Comparison of ENCODE assay signal across 8 cellular contexts in the genomic region with DNA sequence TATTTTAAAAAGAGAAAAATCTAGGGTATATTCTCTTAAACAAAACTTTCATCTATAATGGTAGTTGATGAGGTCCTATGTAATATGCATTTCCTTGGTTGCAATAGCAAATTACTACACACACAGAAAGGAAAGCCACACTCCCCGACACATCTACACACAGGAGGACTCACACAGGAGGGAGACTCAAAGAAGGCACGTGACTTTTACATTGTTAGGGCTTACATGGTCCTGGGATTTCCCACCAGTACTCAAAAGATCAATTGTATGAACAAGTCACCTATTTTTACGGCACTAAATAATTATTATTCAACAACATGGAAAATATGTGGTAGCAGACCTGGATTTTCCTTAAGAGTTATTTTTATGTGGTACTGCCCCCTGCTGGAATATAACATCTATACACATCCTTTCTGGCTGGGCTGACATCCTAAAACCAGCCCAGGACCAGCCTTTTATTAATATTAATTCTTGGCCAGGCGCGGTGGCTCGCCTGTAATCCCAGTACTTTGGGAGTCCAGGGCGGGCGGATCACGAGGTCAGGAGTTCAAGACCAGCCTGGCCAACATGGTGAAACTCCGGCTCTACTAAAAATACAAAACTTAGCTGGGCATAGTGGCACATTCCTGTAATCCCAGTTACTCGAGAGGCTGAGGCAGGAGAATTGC. TPM values are rescaled to one million over a fixed set of nuclear protein-coding genes. Genes with fewer than 3 reads are reported as not detected.
A peak's percentile ranks its signal among the peaks of the same experiment; 100 is the strongest.
DNase-seq lines count a peak whose midpoint lies in the region; ATAC-seq and TF ChIP-seq lines count a peak whose summit lies in the region.

No MANE protein-coding gene starts in this region.

- no peak for TF ChIP-seq EP300 in upper lobe of left lung (IDR thresholded peaks at IDR 0.05)

- H3K27me3 ChIP-seq in HCT116 (ENCODE audit: insufficient read depth, low read length) (no peaks in the 10 kb centered on the region; the same call in 1 of the 2 replicates), breast epithelium (no peaks in the 10 kb centered on the region), upper lobe of left lung (no peaks in the 10 kb centered on the region)
- no peaks in the 10 kb centered on the region for H3K27me3 ChIP-seq in effector memory CD4-positive, alpha-beta T cell (replicated peaks; ENCODE audit: control insufficient read depth, insufficient read depth, low read length, poor library complexity, severe bottlenecking)

- RAD21 ChIA-PET in HCT116 (lab: Charles Lee; ENCODE audit: low non-redundant PET in 1 of 2, low total read pairs in 2 of 2, uncharacterized antibody in 2 of 2, unreplicated experiment in 2 of 2): no interaction called here

- no peak overlapping the region for H3K9ac ChIP-seq in HCT116 (ENCODE audit: low read length)

- H3K36me3 ChIP-seq in HCT116 (ENCODE audit: control insufficient read depth in 1 of 2, insufficient read depth in 2 of 2, low read length in 2 of 2): no peaks in the 10 kb centered on the region
- H3K36me3 ChIP-seq in breast epithelium: no peaks in the 10 kb centered on the region
- H3K36me3 ChIP-seq in upper lobe of left lung: no peaks in the 10 kb centered on the region
- no peaks in the 10 kb centered on the region for H3K36me3 ChIP-seq in effector memory CD4-positive, alpha-beta T cell (ENCODE audit: control insufficient read depth, insufficient read depth, low read length)

- POLR2A ChIA-PET in HCT116 (lab: Charles Lee): no interaction called here

- H3K4me2 ChIP-seq in HCT116 (ENCODE audit: low read length): no peak overlapping the region

- H3K9me3 ChIP-seq in HCT116 (ENCODE audit: control insufficient read depth in 1 of 2, insufficient read depth in 1 of 2, low read depth in 1 of 2, low read length in 2 of 2): no peaks in the 10 kb centered on the region
- H3K9me3 ChIP-seq in breast epithelium: no peaks in the 10 kb centered on the region
- H3K9me3 ChIP-seq in upper lobe of left lung: no peaks in the 10 kb centered on the region
- H3K9me3 ChIP-seq in effector memory CD4-positive, alpha-beta T cell (ENCODE audit: control insufficient read depth, low read length): no peaks in the 10 kb centered on the region

- peaks cover 0 to 6% of the 10 kb centered on the region in 2 experiments; a peak in 1 of 4 replicates for H3K4me1 ChIP-seq in HCT116 (ENCODE audit: control insufficient read depth in 1 of 2, insufficient read depth in 2 of 2, low read length in 2 of 2)
- H3K4me1 ChIP-seq in breast epithelium: no peaks in the 10 kb centered on the region
- peaks cover 0 to 5% (median 2%) of the 10 kb centered on the region in 4 donors for H3K4me1 ChIP-seq in upper lobe of left lung
- no peaks in the 10 kb centered on the region for H3K4me1 ChIP-seq in effector memory CD4-positive, alpha-beta T cell (ENCODE audit: control insufficient read depth, insufficient read depth, low read length, poor library complexity, severe bottlenecking)

- H3K9me2 ChIP-seq in HCT116 (ENCODE audit: insufficient read depth): no peaks in the 10 kb centered on the region

- peak; percentile 4 to 75 (median 11) for DNase-seq in NCI-H1417 (lab: John Stamatoyannopoulos, UW)
- no peak for DNase-seq in NCI-H1417 treated with DMSO at 0.1 percent for 48 hours (lab: John Stamatoyannopoulos, UW)
- peak; percentile 63 for DNase-seq in HCT116 (ENCODE audit: low read depth, low spot score)
- peak; percentile 74 to 79 for DNase-seq in NCI-H526 (lab: John Stamatoyannopoulos, UW)
- DNase-seq in breast epithelium (ENCODE audit: low spot score in 2 of 2): no peak
- no peak for DNase-seq in left colon
- no peak for DNase-seq in upper lobe of left lung
- DNase-seq in effector memory CD4-positive, alpha-beta T cell: no peak

- WGBS in upper lobe of left lung, 2 donors: 45 to 47% methylated on average over 11 of the region's 11 CpGs

- H4K20me1 ChIP-seq in HCT116 (ENCODE audit: insufficient read depth): no peaks in the 10 kb centered on the region

- H2AFZ ChIP-seq in HCT116 (ENCODE audit: low read depth, low read length, poor library complexity, severe bottlenecking): no peak overlapping the region

- ATAC-seq in HCT116 (peak; percentile 94), left colon (peak; percentile 63), upper lobe of left lung (ENCODE audit: low FRiP score in 2 of 2) (peak in 1 of 2 donors; percentile 74)

- TF ChIP-seq CTCF in HCT116 (IDR thresholded peaks at IDR 0.05 in 2 of 3, conservative IDR thresholded peaks at IDR 0.05 in 1 of 3; ENCODE audit: borderline replicate concordance in 1 of 3, insufficient read depth in 1 of 3, low read depth in 2 of 3, low read length in 2 of 3) (peak; percentile 39 to 69 (median 64); a peak in 4 of 6 replicates), breast epithelium (IDR thresholded peaks at IDR 0.05) (peak; percentile 14 to 61 (median 54)), upper lobe of left lung (IDR thresholded peaks at IDR 0.05) (peak in 5 of 6 experiments; percentile 35 to 67 (median 59))

- H3K4me3 ChIP-seq in HCT116 (replicated peaks in 1 of 2; ENCODE audit: low read depth in 1 of 2, low read length in 2 of 2) (no peak overlapping the region), breast epithelium (no peak overlapping the region), upper lobe of left lung (no peak overlapping the region)
- no peak overlapping the region for H3K4me3 ChIP-seq in effector memory CD4-positive, alpha-beta T cell (ENCODE audit: insufficient read depth, low read depth, low read length, poor library complexity, severe bottlenecking)

- BruUV-seq in HCT116 (replicated peaks; lab: Mats Ljungman, UMichigan): no TSS peak

- intact Hi-C loops in HCT116 (cut with micrococcal nuclease) (loop anchor here (1.0 kb wide), 1 partner anchor 381 kb away; no protein-coding TSS in a partner anchor), breast epithelium (cut with DNase I; ENCODE audit: low total_unique reads) (no loop called here), left colon (cut with DNase I, micrococcal nuclease) (loop anchor here (2.0 to 5.0 kb wide), 2 partner anchors 381 to 388 kb away; no protein-coding TSS in a partner anchor)

- CTCF ChIA-PET in HCT116 (lab: Charles Lee): interaction anchor here (0.7 to 1.3 kb wide), 2 partner anchors 14 to 381 kb away, joined by 3 to 4 read pairs; no protein-coding TSS in a partner anchor

- TF ChIP-seq POLR2A in HCT116 (IDR thresholded peaks at IDR 0.05; ENCODE audit: borderline replicate concordance, extremely low read depth, insufficient read depth, insufficient read length) (no peak), breast epithelium (IDR thresholded peaks at IDR 0.05) (no peak), upper lobe of left lung (IDR thresholded peaks at IDR 0.05) (no peak)

- no peaks in the 10 kb centered on the region for H3K79me2 ChIP-seq in HCT116 (ENCODE audit: insufficient read depth, low read length)

- H3K27ac ChIP-seq in HCT116 (ENCODE audit: low read depth, low read length): no peak overlapping the region
- no peak overlapping the region for H3K27ac ChIP-seq in breast epithelium
- H3K27ac ChIP-seq in upper lobe of left lung: no peak overlapping the region
- H3K27ac ChIP-seq in effector memory CD4-positive, alpha-beta T cell (ENCODE audit: insufficient read depth, low read length, poor library complexity, severe bottlenecking): no peak overlapping the region

- TF ChIP-seq RAD21 in HCT116 (IDR thresholded peaks at IDR 0.05; ENCODE audit: low read depth): peak; percentile 75

TF ChIP-seq in HCT116, 20 proteins besides CTCF, POLR2A, EP300 and RAD21:
- TF ChIP-seq ZFX (IDR thresholded peaks at IDR 0.05): no peak
- no peak for TF ChIP-seq EGR1 (IDR thresholded peaks at IDR 0.05; ENCODE audit: low read depth)
- TF ChIP-seq, protein P1, sequence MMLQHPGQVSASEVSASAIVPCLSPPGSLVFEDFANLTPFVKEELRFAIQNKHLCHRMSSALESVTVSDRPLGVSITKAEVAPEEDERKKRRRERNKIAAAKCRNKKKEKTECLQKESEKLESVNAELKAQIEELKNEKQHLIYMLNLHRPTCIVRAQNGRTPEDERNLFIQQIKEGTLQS (IDR thresholded peaks at IDR 0.05): no peak
- no peak for TF ChIP-seq SRF (IDR thresholded peaks at IDR 0.05; ENCODE audit: low read depth)
- TF ChIP-seq ZNF274 (IDR thresholded peaks at IDR 0.05; ENCODE audit: low read depth, low read length): no peak

RNA-seq across cellular contexts. Expression of gene LGALS8, which starts 33.9 kb away (rescaled TPM):
- total RNA-seq in HCT116 (2021; ENCODE audit: unreplicated experiment): 30.7 TPM
- 20.8 and 31.3 TPM in 2 replicates for polyA plus RNA-seq in HCT116 (2012)
- total RNA-seq in breast epithelium: 100 to 1,000 TPM in 1 of 3 donors, 10 to 100 TPM in 2; 70.2 to 119 (median 96.4) TPM
- total RNA-seq in left colon: 10 to 100 TPM; 39.2 to 42.0 TPM
- 100 to 1,000 TPM in 1 of 6 donors, 10 to 100 TPM in 5; 56.2 to 225 (median 75.2) TPM for total RNA-seq in upper lobe of left lung

Comparison
In these comparisons a context has a peak if more than half of its experiments do, and no peak if none do; other contexts are left out.
1. DNase-seq: peak in NCI-H1417 (3 of 3), HCT116 (single experiment) and NCI-H526 (2 of 2); none in NCI-H1417 treated with DMSO at 0.1 percent for 48 hours (single experiment), breast epithelium (0 of 2), left colon (0 of 2), upper lobe of left lung (0 of 2) and effector memory CD4-positive, alpha-beta T cell (0 of 3).
2. Peak in every context shown above with its lines, with median percentiles within 50 percentile points of each other: CTCF ChIP-seq.